8 cellular contexts compared by ENCODE assay signal in genomic region chr4:80335226-80335553, GRCh38. TPM values are rescaled to one million over a fixed set of nuclear protein-coding genes. Genes with fewer than 3 reads are reported as not detected.
A peak's percentile ranks its signal among the peaks of the same experiment; 100 is the strongest.
DNase-seq lines count a peak whose midpoint lies in the region; TF ChIP-seq lines count a peak whose summit lies in the region.

No MANE protein-coding gene starts in this region.

- H3K27ac ChIP-seq in SK-N-MC (no peak overlapping the region), fibroblast of lung (ENCODE audit: insufficient read depth, low read length) (no peak overlapping the region), trophoblast cell (ENCODE audit: low read depth, low read length) (no peak overlapping the region), RWPE1 (no peak overlapping the region)

- no peak overlapping the region for H2BK5ac ChIP-seq in trophoblast cell (ENCODE audit: low read depth, low read length, poor library complexity)

- peak overlapping the region; percentile 96 for H2AFZ ChIP-seq in fibroblast of lung (ENCODE audit: low read length)
- H2AFZ ChIP-seq in trophoblast cell (ENCODE audit: insufficient read depth, low read length, poor library complexity), result no peak overlapping the region

- H3K79me1 ChIP-seq in trophoblast cell (ENCODE audit: low read length), result no peaks in the 10 kb centered on the region

- no peak overlapping the region for H2AK5ac ChIP-seq in trophoblast cell (ENCODE audit: low read length)

- no peak overlapping the region for H3K18ac ChIP-seq in trophoblast cell (ENCODE audit: low read length)

- no CpG with 5 or more reads among the region's 3 CpGs for WGBS in trophoblast cell (ENCODE audit: extremely low coverage, insufficient coverage, insufficient read length)

- no peak overlapping the region for H3K23ac ChIP-seq in trophoblast cell (ENCODE audit: low read length)

- H3K36me3 ChIP-seq in GM06990 (ENCODE audit: control insufficient read depth, insufficient read depth, low read length) (no peaks in the 10 kb centered on the region), SK-N-MC (ENCODE audit: insufficient read depth, low read length) (no peaks in the 10 kb centered on the region), fibroblast of lung (ENCODE audit: control insufficient read depth, insufficient read depth, low read length) (no peaks in the 10 kb centered on the region), trophoblast cell (ENCODE audit: control insufficient read depth in 1 of 2, insufficient read depth in 2 of 2, low read length in 2 of 2) (no peaks in the 10 kb centered on the region)

- TF ChIP-seq CTCF in GM06990 (IDR thresholded peaks at IDR 0.05; ENCODE audit: insufficient read depth, low read length, poor library complexity, severe bottlenecking) (no peak), fibroblast of lung (conservative IDR thresholded peaks at IDR 0.05 in 1 of 2, IDR thresholded peaks at IDR 0.05 in 1 of 2; ENCODE audit: low read depth in 1 of 2, low read length in 2 of 2) (no peak), RWPE1 (conservative IDR thresholded peaks at IDR 0.05; ENCODE audit: low read depth) (no peak)

- H3K79me2 ChIP-seq in fibroblast of lung (ENCODE audit: control insufficient read depth, insufficient read depth, low read length) (no peaks in the 10 kb centered on the region), trophoblast cell (ENCODE audit: control insufficient read depth, insufficient read depth, low read length, poor library complexity) (no peaks in the 10 kb centered on the region)

- no peak overlapping the region for H4K91ac ChIP-seq in trophoblast cell (ENCODE audit: low read depth, low read length)

- H3K14ac ChIP-seq in trophoblast cell (ENCODE audit: low read length), result no peak overlapping the region

- CTCF ChIA-PET in RWPE1 (lab: Yijun Ruan, JAX), result interaction anchor here (0.5 to 0.8 kb wide), 2 partner anchors 12 to 48 kb away, joined by 3 to 5 read pairs; no protein-coding TSS in a partner anchor

- H4K8ac ChIP-seq in trophoblast cell (ENCODE audit: low read depth, low read length), result no peak overlapping the region

- H2BK120ac ChIP-seq in trophoblast cell (ENCODE audit: insufficient read depth, low read length, poor library complexity), result no peak overlapping the region

- H4K12ac ChIP-seq in trophoblast cell (ENCODE audit: low read depth, low read length), result no peak overlapping the region

- H3K4me1 ChIP-seq in fibroblast of lung (ENCODE audit: control insufficient read depth, extremely low read depth, insufficient read depth, low read length) (no peaks in the 10 kb centered on the region), trophoblast cell (ENCODE audit: control insufficient read depth in 1 of 2, insufficient read depth in 2 of 2, low read length in 2 of 2) (peaks cover 0 to 3% of the 10 kb centered on the region in 2 experiments)

- H4K20me1 ChIP-seq in fibroblast of lung (ENCODE audit: control insufficient read depth, extremely low read depth, insufficient read depth, low read length), result no peaks in the 10 kb centered on the region

- DNase-seq in GM06990 (ENCODE audit: extremely low read depth, insufficient read length), result no peak
- no peak for DNase-seq in SK-N-MC (ENCODE audit: low read depth, low spot score)
- no peak for DNase-seq in fibroblast of lung (ENCODE audit: low read depth in 2 of 2)
- DNase-seq in trophoblast cell, result no peak
- no peak for DNase-seq in RWPE1 (ENCODE audit: low spot score)
- DNase-seq in activated gamma-delta T cell (lab: John Stamatoyannopoulos, UW), result no peak
- no peak for DNase-seq in DMS 273 treated with DMSO at 0.1 percent for 48 hours (lab: John Stamatoyannopoulos, UW)
- no peak for DNase-seq in pons (ENCODE audit: low spot score)

- H3K4me3 ChIP-seq in GM06990 (replicated peaks; ENCODE audit: low read depth, low read length), result peak overlapping the region; percentile 64
- peak overlapping the region; percentile 77 for H3K4me3 ChIP-seq in SK-N-MC
- H3K4me3 ChIP-seq in fibroblast of lung (replicated peaks in 1 of 4; ENCODE audit: control extremely low read depth in 1 of 4, insufficient read depth in 1 of 4, low read depth in 3 of 4, low read length in 4 of 4), result peak overlapping the region; percentile 64 to 84 (median 82)
- H3K4me3 ChIP-seq in trophoblast cell (ENCODE audit: low read depth, low read length), result no peak overlapping the region

- no peak overlapping the region for H2BK12ac ChIP-seq in trophoblast cell (ENCODE audit: low read length)

- H3K4me2 ChIP-seq in fibroblast of lung (ENCODE audit: extremely low read depth, insufficient read depth, low read length), result peak overlapping the region; percentile 97
- H3K4me2 ChIP-seq in trophoblast cell (ENCODE audit: low read length), result peak overlapping the region; percentile 97

- H3K9ac ChIP-seq in SK-N-MC (ENCODE audit: insufficient read length) (no peak overlapping the region), fibroblast of lung (ENCODE audit: insufficient read depth, low read length) (no peak overlapping the region), trophoblast cell (ENCODE audit: low read length) (no peak overlapping the region)

- H3K27me3 ChIP-seq in GM06990 (replicated peaks; ENCODE audit: control insufficient read depth, insufficient read depth, low read length) (no peaks in the 10 kb centered on the region; the same call in none of the 2 replicates), fibroblast of lung (ENCODE audit: control insufficient read depth, insufficient read depth, low read length) (no peaks in the 10 kb centered on the region), trophoblast cell (ENCODE audit: insufficient read depth, low read length) (no peaks in the 10 kb centered on the region)

- no peaks in the 10 kb centered on the region for H3K9me3 ChIP-seq in SK-N-MC (ENCODE audit: low read depth, low read length)
- no peaks in the 10 kb centered on the region for H3K9me3 ChIP-seq in fibroblast of lung (ENCODE audit: control insufficient read depth, insufficient read depth, low read depth, low read length)
- no peaks in the 10 kb centered on the region for H3K9me3 ChIP-seq in trophoblast cell (ENCODE audit: insufficient read depth, low read depth, low read length)

- POLR2A ChIA-PET in RWPE1 (lab: Yijun Ruan, JAX; ENCODE audit: low non-redundant PET), result no interaction called here

- no peak overlapping the region for H3K4ac ChIP-seq in trophoblast cell (ENCODE audit: low read depth, low read length)

RNA-seq across cellular contexts. Expression of gene CFAP299, which starts 0.3 kb away (rescaled TPM):
- 2.3 and 16.2 TPM in 2 replicates for total RNA-seq in fibroblast of lung
- polyA plus RNA-seq in fibroblast of lung, result 0.79 and 1.3 TPM in 2 replicates
- polyA plus RNA-seq in fibroblast of lung (2012), result 0.73 and 1.2 TPM in 2 replicates
- polyA minus RNA-seq in fibroblast of lung (ENCODE audit: low replicate concordance), result 0.56 and 0.94 TPM in 2 replicates
- polyA plus RNA-seq in trophoblast cell (2013), result not detected in 2 replicates
